Comparison of ENCODE assay signal across 17 cellular contexts in the genomic region with DNA sequence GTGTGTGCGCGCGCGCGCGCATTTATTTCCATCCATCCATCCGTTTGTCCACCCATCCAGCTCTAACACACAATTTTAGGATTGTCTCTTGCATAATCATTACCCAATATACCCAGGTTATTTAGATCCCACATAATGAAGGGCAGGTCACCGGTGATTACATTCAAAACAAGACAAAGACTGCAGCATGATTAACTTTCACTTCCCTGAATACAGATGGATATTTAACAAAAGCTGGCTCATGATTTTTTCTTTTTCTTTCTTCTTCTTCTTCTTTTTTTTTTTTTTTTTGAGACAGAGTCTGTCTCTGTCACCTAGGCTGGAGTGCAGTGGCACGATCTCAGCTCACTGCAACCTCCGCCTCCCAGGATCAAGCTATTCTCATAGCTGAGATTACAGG.
DNase-seq lines count a peak whose midpoint lies in the region; ATAC-seq, FAIRE-seq and TF ChIP-seq lines count a peak whose summit lies in the region.
"Had no signal": no experiment of that assay in that cellular context is flagged by ENCODE, and none has a peak within 500 bp of the region (broad histone marks: within the 10 kb centered on the region; RNA-seq: fewer than 3 reads in every experiment).

No MANE protein-coding gene starts in this region.

- peaks cover 66% of the 10 kb centered on the region for H3K4me1 Mint-ChIP-seq in activated naive CD4-positive, alpha-beta T cell treated with anti-CD3 and anti-CD28 coated beads, Interleukin-2, amount 10 ng/mL, durations not matched to agents 7 days and 5 days
- H3K4me1 Mint-ChIP-seq in endothelial cell (ENCODE audit: unreplicated experiment): peaks cover 55% of the 10 kb centered on the region
- peaks cover 47 to 68% of the 10 kb centered on the region in 2 donors for H3K4me1 Mint-ChIP-seq in stimulated activated naive B cell treated with anti-CD40 and anti-IgM and Interleukin-4, amounts not matched to agents 10 μg/mL and 1 μg/mL and 100 μg/mL, for 72 hours

- no peak overlapping the region for H3K4me3 Mint-ChIP-seq in activated naive CD4-positive, alpha-beta T cell treated with anti-CD3 and anti-CD28 coated beads, Interleukin-2, amount 10 ng/mL, durations not matched to agents 7 days and 5 days
- peak overlapping the region; percentile 56 for H3K4me3 Mint-ChIP-seq in endothelial cell (ENCODE audit: unreplicated experiment)
- no peak overlapping the region for H3K4me3 Mint-ChIP-seq in stimulated activated naive B cell treated with anti-CD40 and anti-IgM and Interleukin-4, amounts not matched to agents 10 μg/mL and 1 μg/mL and 100 μg/mL, for 72 hours
- H3K4me3 Mint-ChIP-seq: CD4-positive, alpha-beta T cell; GM23338 had no signal

- peak overlapping the region; percentile 25 for H3K27ac Mint-ChIP-seq in activated naive CD4-positive, alpha-beta T cell treated with anti-CD3 and anti-CD28 coated beads, Interleukin-2, amount 10 ng/mL, durations not matched to agents 7 days and 5 days
- no peak overlapping the region for H3K27ac Mint-ChIP-seq in activated naive CD4-positive, alpha-beta T cell treated with anti-CD3 and anti-CD28 coated beads, Interleukin-2, amount 50 U/mL, for 72 hours
- H3K27ac Mint-ChIP-seq in endothelial cell (ENCODE audit: unreplicated experiment): no peak overlapping the region
- no peak overlapping the region for H3K27ac Mint-ChIP-seq in stimulated activated naive B cell treated with anti-CD40 and anti-IgM and Interleukin-4, amounts not matched to agents 10 μg/mL and 1 μg/mL and 100 μg/mL, for 72 hours
- H3K27ac Mint-ChIP-seq: CD4-positive, alpha-beta T cell had no signal

- TF ChIP-seq CTCF in endothelial cell (IDR thresholded peaks at IDR 0.05; ENCODE audit: unreplicated experiment): no peak

- ATAC-seq in activated naive CD4-positive, alpha-beta T cell treated with anti-CD3 and anti-CD28 coated beads, Interleukin-2, amount 50 U/mL, for 72 hours: no peak
- peak; percentile 66 to 67 for ATAC-seq in stimulated activated naive B cell treated with anti-CD40 and anti-IgM and Interleukin-4, amounts not matched to agents 10 μg/mL and 1 μg/mL and 100 μg/mL, for 72 hours (replicated peaks)
- ATAC-seq: GM23338, K562 had no signal

- CTCF ChIA-PET in activated naive CD4-positive, alpha-beta T cell treated with anti-CD3 and anti-CD28 coated beads, Interleukin-2, amount 10 ng/mL, durations not matched to agents 7 days and 5 days (lab: Charles Lee): interaction anchor here (1.3 kb wide), 1 partner anchor 12 kb away, joined by 4 read pairs; no protein-coding TSS in a partner anchor

- DNase-seq in activated naive CD4-positive, alpha-beta T cell treated with anti-CD3 and anti-CD28 coated beads, Interleukin-2, amount 10 ng/mL, durations not matched to agents 7 days and 5 days: no peak
- no peak for DNase-seq in activated naive CD4-positive, alpha-beta T cell treated with anti-CD3 and anti-CD28 coated beads, Interleukin-2, amount 50 U/mL, for 72 hours (ENCODE audit: low spot score in 2 of 2)
- peak; percentile 27 for DNase-seq in NOMO-1 treated with dmso at 0.1 percent for 144 hours (lab: John Stamatoyannopoulos, UW; ENCODE audit: unreplicated experiment)
- DNase-seq in endothelial cell (ENCODE audit: low spot score): no peak
- DNase-seq in stimulated activated naive B cell treated with anti-CD40 and anti-IgM and Interleukin-4, amounts not matched to agents 10 μg/mL and 1 μg/mL and 100 μg/mL, for 72 hours: no peak
- no peak for DNase-seq in NCI-H226
- no peak for DNase-seq in OCI-M1 (lab: John Stamatoyannopoulos, UW)
- no peak for DNase-seq in frontal cortex (ENCODE audit: low spot score in 2 of 2)
- DNase-seq: Calu3; CD4-positive, alpha-beta T cell; NCI-H1417; NCI-H1930; NCI-H510A treated with DMSO at 0.1 percent for 48 hours; Right ventricle myocardium superior had no signal

- FAIRE-seq in frontal cortex (lab: Jason Lieb, UNC): no peak
- FAIRE-seq: GM12892, K562 had no signal

- H3K36me3 Mint-ChIP-seq in activated naive CD4-positive, alpha-beta T cell treated with anti-CD3 and anti-CD28 coated beads, Interleukin-2, amount 10 ng/mL, durations not matched to agents 7 days and 5 days: no peaks in the 10 kb centered on the region
- no peaks in the 10 kb centered on the region for H3K36me3 Mint-ChIP-seq in activated naive CD4-positive, alpha-beta T cell treated with anti-CD3 and anti-CD28 coated beads, Interleukin-2, amount 50 U/mL, for 72 hours
- H3K36me3 Mint-ChIP-seq in endothelial cell (ENCODE audit: low read depth, unreplicated experiment): peaks cover 18% of the 10 kb centered on the region
- no peaks in the 10 kb centered on the region for H3K36me3 Mint-ChIP-seq in stimulated activated naive B cell treated with anti-CD40 and anti-IgM and Interleukin-4, amounts not matched to agents 10 μg/mL and 1 μg/mL and 100 μg/mL, for 72 hours

- H3K27me3 Mint-ChIP-seq in activated naive CD4-positive, alpha-beta T cell treated with anti-CD3 and anti-CD28 coated beads, Interleukin-2, amount 10 ng/mL, durations not matched to agents 7 days and 5 days: peaks cover 39% of the 10 kb centered on the region
- peaks cover 7% of the 10 kb centered on the region for H3K27me3 Mint-ChIP-seq in endothelial cell (ENCODE audit: unreplicated experiment)
- H3K27me3 Mint-ChIP-seq in stimulated activated naive B cell treated with anti-CD40 and anti-IgM and Interleukin-4, amounts not matched to agents 10 μg/mL and 1 μg/mL and 100 μg/mL, for 72 hours: no peaks in the 10 kb centered on the region
- H3K27me3 Mint-ChIP-seq: CD4-positive, alpha-beta T cell had no signal

- peaks cover 6% of the 10 kb centered on the region for H3K9me3 Mint-ChIP-seq in activated naive CD4-positive, alpha-beta T cell treated with anti-CD3 and anti-CD28 coated beads, Interleukin-2, amount 10 ng/mL, durations not matched to agents 7 days and 5 days
- H3K9me3 Mint-ChIP-seq in activated naive CD4-positive, alpha-beta T cell treated with anti-CD3 and anti-CD28 coated beads, Interleukin-2, amount 50 U/mL, for 72 hours: no peaks in the 10 kb centered on the region
- H3K9me3 Mint-ChIP-seq in endothelial cell (ENCODE audit: unreplicated experiment): no peaks in the 10 kb centered on the region
- peaks cover under 1 to 3% of the 10 kb centered on the region in 2 donors for H3K9me3 Mint-ChIP-seq in stimulated activated naive B cell treated with anti-CD40 and anti-IgM and Interleukin-4, amounts not matched to agents 10 μg/mL and 1 μg/mL and 100 μg/mL, for 72 hours
- H3K9me3 Mint-ChIP-seq: CD4-positive, alpha-beta T cell; GM23338 had no signal

Comparison
In these comparisons a context has a peak if more than half of its experiments do, and no peak if none do; other contexts are left out.
1. ATAC-seq: peak in stimulated activated naive B cell treated with anti-CD40 and anti-IgM and Interleukin-4, amounts not matched to agents 10 μg/mL and 1 μg/mL and 100 μg/mL, for 72 hours (2 of 2); none in activated naive CD4-positive, alpha-beta T cell treated with anti-CD3 and anti-CD28 coated beads, Interleukin-2, amount 50 U/mL, for 72 hours (0 of 2).